24 cellular contexts compared by ENCODE assay signal in genomic region chr3:35045106-35045505, GRCh38.
"Had no signal": no experiment of that assay in that cellular context is flagged by ENCODE, and none has a peak within 500 bp of the region (broad histone marks: within the 10 kb centered on the region; RNA-seq: fewer than 3 reads in every experiment).

No MANE protein-coding gene starts in this region.

- H3K4me3 ChIP-seq: stomach, suprapubic skin, testis, thoracic aorta, thyroid gland, tibial artery, tibial nerve, transverse colon, upper lobe of left lung, upper lobe of right lung, uterus, vagina had no signal

- H3K27me3 ChIP-seq: stomach, suprapubic skin, testis, thyroid gland, tibial artery, tibial nerve, transverse colon, upper lobe of left lung, upper lobe of right lung, uterus, vagina had no signal

- H3K4me1 ChIP-seq: stomach, suprapubic skin, testis, thyroid gland, tibial artery, tibial nerve, upper lobe of left lung, upper lobe of right lung, uterus, vagina had no signal

- H3K9me3 ChIP-seq: stomach, suprapubic skin, testis, thoracic aorta, thyroid gland, tibial artery, tibial nerve, transverse colon, upper lobe of left lung, upper lobe of right lung, uterus, vagina had no signal

- H3K27ac ChIP-seq: stomach, suprapubic skin, testis, thoracic aorta, thyroid gland, tibial artery, tibial nerve, transverse colon, upper lobe of left lung, upper lobe of right lung, uterus, vagina had no signal

- H3K36me3 ChIP-seq: stomach, suprapubic skin, thoracic aorta, thyroid gland, tibial artery, tibial nerve, transverse colon, upper lobe of left lung, upper lobe of right lung, uterus, vagina had no signal

- DNase-seq: stimulated activated CD4-positive, alpha-beta T cell treated with anti-CD3 and anti-CD28 coated beads, Interleukin-2, amount 100 ng/mL, for 48 hours; stimulated activated CD4-positive, alpha-beta T cell treated with anti-CD3 and anti-CD28 coated beads, Interleukin-4, amount 100 ng/mL, for 1 hour; stimulated activated CD4-positive, alpha-beta T cell treated with anti-CD3 and anti-CD28 coated beads, Interleukin-4, amount 100 ng/mL, for 24 hours; stimulated activated CD4-positive, alpha-beta T cell treated with anti-CD3 and anti-CD28 coated beads, Interleukin-4, amount 100 ng/mL, for 4 hours; stimulated activated CD8-positive, alpha-beta memory T cell treated with anti-CD3 and anti-CD28 coated beads, Interleukin-4, amount 100 ng/mL, for 48 hours; stimulated activated naive B cell treated with anti-CD40 and anti-IgM and Interleukin-4, amounts not matched to agents 10 μg/mL and 1 μg/mL and 100 μg/mL, for 72 hours; stimulated activated naive CD4-positive, alpha-beta T cell; stimulated activated naive CD4-positive, alpha-beta T cell treated with Interleukin-2 at 50 U/mL for 16 hours; stimulated activated naive CD8-positive, alpha-beta T cell treated with anti-CD3 and anti-CD28 coated beads, Interleukin-15, amount 100 ng/mL, for 72 hours; stimulated activated naive CD8-positive, alpha-beta T cell treated with anti-CD3 and anti-CD28 coated beads, Interleukin-15, Interleukin-2, amounts not matched to agents 100 U/mL and 50 U/mL, for 24 hours; stomach; substantia nigra; testis; thyroid gland; tibial artery; transverse colon; trophoblast cell; upper lobe of left lung; upper lobe of right lung; uterus had no signal
